In the genomic region with DNA sequence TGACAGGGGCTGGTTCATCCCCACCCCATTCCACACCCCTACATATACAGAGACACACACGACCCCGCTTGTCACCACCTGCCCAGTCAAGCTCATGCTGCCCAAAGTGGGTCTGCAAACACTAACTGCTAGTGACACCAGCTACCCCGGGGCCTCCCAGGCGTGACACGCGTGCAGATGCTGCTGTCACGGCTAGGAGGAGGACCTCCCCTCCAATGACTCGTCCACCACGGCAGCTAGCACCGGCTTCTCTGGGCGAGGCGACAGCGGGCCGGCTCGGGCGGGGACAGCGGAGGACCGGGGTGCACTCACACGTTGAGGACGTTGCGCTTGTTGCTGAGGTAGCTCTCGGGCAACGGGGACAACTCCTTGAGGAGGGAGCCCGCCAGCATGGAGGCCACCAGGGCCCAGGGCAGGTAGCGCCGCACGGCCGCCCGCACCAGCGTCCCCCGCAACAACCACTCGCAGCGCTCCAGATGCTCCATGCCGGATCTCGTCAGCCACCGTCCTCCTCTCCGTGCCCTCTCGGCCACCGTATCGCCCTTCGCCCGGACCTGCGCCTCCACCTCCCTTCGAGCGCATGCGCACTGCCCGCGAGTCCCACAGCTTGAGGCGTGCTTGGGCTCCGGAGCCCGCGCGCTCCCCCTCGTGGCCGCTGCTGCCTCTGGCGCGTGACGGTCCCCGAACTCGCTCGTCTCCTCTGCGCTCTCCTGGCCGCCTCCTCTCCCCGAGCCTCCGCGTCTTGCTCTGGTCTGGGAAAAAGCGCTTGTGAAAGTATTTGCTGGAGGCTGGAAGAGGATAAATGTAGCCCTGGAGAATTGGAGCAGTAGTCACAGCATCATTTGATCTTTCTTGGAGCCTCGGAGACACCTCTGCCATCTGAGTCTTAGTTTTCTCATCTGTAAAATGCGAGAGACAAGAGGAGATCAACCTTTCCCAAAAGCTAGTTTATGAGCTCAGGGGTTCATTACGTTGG, we compare ENCODE assay signal across 8 cellular contexts. TPM values are rescaled to one million over a fixed set of nuclear protein-coding genes. Genes with fewer than 3 reads are reported as not detected.
DNase-seq lines count a peak whose midpoint lies in the region; ATAC-seq and TF ChIP-seq lines count a peak whose summit lies in the region.

A gene with protein sequence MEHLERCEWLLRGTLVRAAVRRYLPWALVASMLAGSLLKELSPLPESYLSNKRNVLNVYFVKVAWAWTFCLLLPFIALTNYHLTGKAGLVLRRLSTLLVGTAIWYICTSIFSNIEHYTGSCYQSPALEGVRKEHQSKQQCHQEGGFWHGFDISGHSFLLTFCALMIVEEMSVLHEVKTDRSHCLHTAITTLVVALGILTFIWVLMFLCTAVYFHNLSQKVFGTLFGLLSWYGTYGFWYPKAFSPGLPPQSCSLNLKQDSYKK (minus strand): TSS at position 539 of the 976 bp plus-strand sequence. CDS start 54 bp downstream, at position 485.

- DNase-seq in CD4-positive, alpha-beta T cell = peak; percentile 96 to 99 (median 98)
- DNase-seq in NCI-H748 treated with DMSO at 0.1 percent for 48 hours (lab: John Stamatoyannopoulos, UW) = peak; percentile 79
- peak; percentile 98 for DNase-seq in activated CD4-positive, alpha-beta T cell treated with anti-CD3 and anti-CD28 coated beads, Interleukin-2, amount 50 U/mL, for 48 hours
- DNase-seq in dorsolateral prefrontal cortex = peak; percentile 94 to 98 (median 96)
- peak; percentile 97 to 100 for DNase-seq in lower leg skin (ENCODE audit: low spot score in 2 of 2)
- peak; percentile 96 to 100 for DNase-seq in stimulated activated CD4-positive, alpha-beta T cell treated with anti-CD3 and anti-CD28 coated beads, Interleukin-4, amount 100 ng/mL, for 4 hours

- H3K4me1 Mint-ChIP-seq in CD4-positive, alpha-beta T cell (ENCODE audit: low read depth) = peaks cover 28% of the 10 kb centered on the region

- no peak for TF ChIP-seq POLR2A in lower leg skin (IDR thresholded peaks at IDR 0.05)

- TF ChIP-seq CTCF in CD4-positive, alpha-beta T cell (IDR thresholded peaks at IDR 0.05) = peak; percentile 87
- TF ChIP-seq CTCF in dorsolateral prefrontal cortex (IDR thresholded peaks at IDR 0.05 in 54 of 56, conservative IDR thresholded peaks at IDR 0.05 in 2 of 56; ENCODE audit: low read depth in 1 of 56, partially characterized antibody in 56 of 56) = peak; percentile 93 to 100 (median 99)
- peak in 1 of 3 donors; percentile 96 for TF ChIP-seq CTCF in lower leg skin (IDR thresholded peaks at IDR 0.05)

- H3K27me3 Mint-ChIP-seq in CD4-positive, alpha-beta T cell = no peaks in the 10 kb centered on the region

- peaks cover 12% of the 10 kb centered on the region for H3K36me3 Mint-ChIP-seq in CD4-positive, alpha-beta T cell (ENCODE audit: low read depth)

- intact Hi-C loops in CD4-positive, alpha-beta T cell (cut with DNase I, micrococcal nuclease) = loop anchor here (1.0 to 10.0 kb wide), 9 partner anchors 76 to 856 kb away; a partner anchor contains a TSS
- intact Hi-C loops in dorsolateral prefrontal cortex (cut with DNase I) (loop anchor here (2.0 to 5.0 kb wide), 4 partner anchors 96 to 854 kb away; a partner anchor contains a TSS), lower leg skin (cut with DNase I; ENCODE audit: low total_unique reads) (no loop called here)

- H3K4me3 ChIP-seq in dorsolateral prefrontal cortex (peak within 1 kb of the TSS; percentile 67 to 100 (median 95)), lower leg skin (ENCODE audit: low read depth, poor library complexity, severe bottlenecking) (peak within 1 kb of the TSS; percentile 87)

- H3K27ac ChIP-seq in CD4-positive, alpha-beta T cell (ENCODE audit: low read depth, low read length) = peak within 1 kb of the TSS; percentile 47
- peak within 1 kb of the TSS in 53 of 59 donors; percentile 6 to 93 (median 75) for H3K27ac ChIP-seq in dorsolateral prefrontal cortex

- no peaks in the 10 kb centered on the region for H3K27me3 ChIP-seq in CD4-positive, alpha-beta T cell (ENCODE audit: control insufficient read depth, insufficient read depth, low read length)
- H3K27me3 ChIP-seq in dorsolateral prefrontal cortex = no peaks in the 10 kb centered on the region

- H3K27ac Mint-ChIP-seq in CD4-positive, alpha-beta T cell = peak within 1 kb of the TSS; percentile 76

- 1% methylated on average over 68 to 69 of the region's 70 CpGs for WGBS in lower leg skin, 2 donors

- CTCF ChIA-PET in CD4-positive, alpha-beta T cell (lab: Charles Lee) = interaction anchor here (0.5 to 10.3 kb wide), 23 partner anchors 9 to 983 kb away, joined by 3 to 241 read pairs (median 4); a partner anchor contains a TSS

- H3K9me3 ChIP-seq in CD4-positive, alpha-beta T cell (ENCODE audit: control insufficient read depth, low read length) = no peaks in the 10 kb centered on the region

- H3K9me3 Mint-ChIP-seq in CD4-positive, alpha-beta T cell = no peaks in the 10 kb centered on the region

- ATAC-seq in CD4-positive, alpha-beta T cell (ENCODE audit: poor library complexity) = peak; percentile 94
- ATAC-seq in GM19397 (IDR thresholded peaks at IDR 0.05; ENCODE audit: unreplicated experiment) = peak; percentile 94
- ATAC-seq in HG03565 (IDR thresholded peaks at IDR 0.05; ENCODE audit: unreplicated experiment) = peak; percentile 86

- POLR2A ChIA-PET in CD4-positive, alpha-beta T cell (lab: Charles Lee) = interaction anchor here (0.5 to 6.3 kb wide), 6 partner anchors 9 to 143 kb away, joined by 3 to 155 read pairs (median 5); a partner anchor contains a TSS

- H3K4me3 Mint-ChIP-seq in CD4-positive, alpha-beta T cell = peak within 1 kb of the TSS; percentile 95

RNA-seq across cellular contexts. Expression of the gene that starts here (rescaled TPM):
- 1 to 10 TPM; 3.2 to 3.4 TPM for total RNA-seq in CD4-positive, alpha-beta T cell
- total RNA-seq in dorsolateral prefrontal cortex (10 to 100 TPM; 10.8 to 20.4 (median 16.2) TPM), lower leg skin (10 to 100 TPM in 1 of 4 donors, 1 to 10 TPM in 3; 7.6 to 13.0 (median 9.5) TPM)

Comparison
In these comparisons a context has a peak if more than half of its experiments do, and no peak if none do; other contexts are left out.
1. Peak in every context shown above with its lines: DNase-seq, ATAC-seq, H3K4me3 ChIP-seq and H3K27ac ChIP-seq.